ENCODE assay signal across 32 cellular contexts in the genomic region with DNA sequence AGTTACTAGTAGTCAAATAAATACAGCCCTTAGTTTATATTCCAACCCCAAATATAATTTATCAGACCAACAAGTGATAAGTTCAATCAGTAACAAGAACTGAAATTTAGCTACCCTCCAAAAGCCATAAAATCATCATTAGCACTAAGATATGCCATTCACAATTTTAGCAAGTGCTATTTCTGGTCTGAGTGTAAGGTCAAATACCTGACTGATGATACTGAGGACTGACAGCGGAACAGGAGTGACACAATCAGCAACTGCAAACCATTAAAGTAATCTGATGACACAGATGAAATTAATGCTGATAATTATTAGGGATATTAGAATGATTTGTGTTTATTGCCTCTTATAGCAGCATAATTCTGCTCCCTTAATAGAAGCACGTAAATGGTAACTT.
"Had no signal": no experiment of that assay in that cellular context is flagged by ENCODE, and none has a peak within 500 bp of the region (broad histone marks: within the 10 kb centered on the region; RNA-seq: fewer than 3 reads in every experiment).

No MANE protein-coding gene starts in this region.

- H3K36me3 ChIP-seq: adrenal gland, brain microvascular endothelial cell, breast epithelium had no signal

- H3K4me3 ChIP-seq: adrenal gland, body of pancreas, breast epithelium had no signal

- H3K27ac ChIP-seq: adrenal gland, body of pancreas, brain microvascular endothelial cell, breast epithelium, VCaP had no signal

- H3K9me3 ChIP-seq: body of pancreas had no signal

- DNase-seq: activated B cell treated with CpG ODN at 0.5 μM for 24 hours; activated CD4-positive, alpha-beta memory T cell treated with anti-CD3 and anti-CD28 coated beads for 36 hours; activated CD4-positive, alpha-beta T cell treated with anti-CD3 and anti-CD28 coated beads for 4 hours; activated CD4-positive, alpha-beta T cell treated with anti-CD3 and anti-CD28 coated beads, Interleukin-2, amount 10 ng/mL, durations not matched to agents 24 days and 14 days; activated CD4-positive, alpha-beta T cell treated with anti-CD3 and anti-CD28 coated beads, Interleukin-2, amount 50 U/mL, for 1 hour; activated CD4-positive, alpha-beta T cell treated with anti-CD3 and anti-CD28 coated beads, Interleukin-2, amount 50 U/mL, for 4 hours; activated CD4-positive, CD25-positive, alpha-beta regulatory T cell treated with anti-CD3 and anti-CD28 coated beads, Interleukin-2, amount 50 U/mL, for 72 hours; activated CD8-positive, alpha-beta memory T cell treated with anti-CD3 and anti-CD28 coated beads, Interleukin-2, amount 50 U/mL, for 4 hours; activated CD8-positive, alpha-beta T cell treated with anti-CD3 and anti-CD28 coated beads for 36 hours; activated effector memory CD4-positive, alpha-beta T cell treated with anti-CD3 and anti-CD28 coated beads, Interleukin-2, amount 50 U/mL, for 16 hours; activated gamma-delta T cell treated with Interleukin-2 at 50 U/mL for 16 hours; activated naive CD4-positive, alpha-beta T cell; activated naive CD4-positive, alpha-beta T cell treated with anti-CD3 and anti-CD28 coated beads for 36 hours; activated naive CD4-positive, alpha-beta T cell treated with anti-CD3 and anti-CD28 coated beads, Interleukin-2, amount 50 U/mL, for 16 hours; activated naive CD8-positive, alpha-beta T cell treated with anti-CD3 and anti-CD28 coated beads for 36 hours; activated T-cell treated with anti-CD3 and anti-CD28 coated beads for 4 hours; activated T-cell treated with anti-CD3 and anti-CD28 coated beads, Interleukin-2, amount 50 U/mL, for 1 hour; activated T-cell treated with anti-CD3 and anti-CD28 coated beads, Interleukin-2, amount 50 U/mL, for 4 hours; activated T-cell treated with anti-CD3 and anti-CD28 coated beads, Interleukin-2, amount 50 U/mL, for 72 hours; adrenal gland; amniotic stem cell; aorta; body of pancreas; brain microvascular endothelial cell; central memory CD4-positive, alpha-beta T cell; T-helper 1 cell; T-helper 2 cell; T-helper 9 cell had no signal

- ATAC-seq: activated CD8-positive, alpha-beta T cell treated with anti-CD3 and anti-CD28 coated beads for 36 hours; activated naive CD4-positive, alpha-beta T cell treated with anti-CD3 and anti-CD28 coated beads, Interleukin-2, amount 50 U/mL, for 72 hours; activated T-cell treated with anti-CD3 and anti-CD28 coated beads, Interleukin-2, amount 50 U/mL, for 4 hours; activated T-cell treated with anti-CD3 and anti-CD28 coated beads, Interleukin-2, amount 50 U/mL, for 72 hours; activated T-helper 17 cell treated with anti-CD3 and anti-CD28 coated beads, Interleukin-2, amount 50 U/mL, for 72 hours; body of pancreas had no signal

- H3K27me3 ChIP-seq: adrenal gland, body of pancreas, brain microvascular endothelial cell, breast epithelium had no signal

- H3K4me1 ChIP-seq: adrenal gland, body of pancreas, breast epithelium had no signal
